ENCODE assay signal across 25 cellular contexts in genomic region chr7:114864278-114864677, GRCh38. TPM values are rescaled to one million over a fixed set of nuclear protein-coding genes. Genes with fewer than 3 reads are reported as not detected.
DNase-seq lines count a peak whose midpoint lies in the region; ATAC-seq and TF ChIP-seq lines count a peak whose summit lies in the region.
"Had no signal": no experiment of that assay in that cellular context is flagged by ENCODE, and none has a peak within 500 bp of the region (broad histone marks: within the 10 kb centered on the region; RNA-seq: fewer than 3 reads in every experiment).

No MANE protein-coding gene starts in this region.

- no peak overlapping the region for H3K4me3 ChIP-seq in upper lobe of left lung
- H3K4me3 ChIP-seq: gastrocnemius medialis, lung, prostate gland had no signal

- DNase-seq in EH (ENCODE audit: low read depth) (peak; percentile 51), HS-5 (ENCODE audit: low read depth) (peak; percentile 24), amniotic epithelial cell (ENCODE audit: low read depth) (peak; percentile 3), iris pigment epithelial cell (ENCODE audit: low read depth) (peak; percentile 20), germinal center (ENCODE audit: low spot score) (no peak), upper lobe of left lung (no peak), NCI-H510A (lab: John Stamatoyannopoulos, UW) (no peak), GF-D8 (lab: John Stamatoyannopoulos, UW) (no peak)
- DNase-seq: activated naive CD4-positive, alpha-beta T cell treated with anti-CD3 and anti-CD28 coated beads for 36 hours; activated T-cell treated with anti-CD3 and anti-CD28 coated beads, Interleukin-2, amount 50 U/mL, for 48 hours; DMS153; gastrocnemius medialis; GOT3; NCI-H1048; NCI-H1930; NCI-H2227 treated with DMSO at 0.1 percent for 48 hours; NCI-H82; SIG-M5; small intestine; stimulated activated naive B cell treated with anti-CD40 and anti-IgM and Interleukin-4, amounts not matched to agents 10 μg/mL and 1 μg/mL and 100 μg/mL, for 72 hours; T-helper 1 cell had no signal

- H3K4me1 ChIP-seq in upper lobe of left lung = no peaks in the 10 kb centered on the region
- H3K4me1 ChIP-seq: gastrocnemius medialis, prostate gland had no signal

- no peaks in the 10 kb centered on the region for H3K27me3 ChIP-seq in upper lobe of left lung
- H3K27me3 ChIP-seq: gastrocnemius medialis had no signal

- H3K27ac ChIP-seq in upper lobe of left lung = no peak overlapping the region
- H3K27ac ChIP-seq: gastrocnemius medialis, KMS-11, prostate gland had no signal

- 81 to 90% methylated on average over 1 of the region's 1 CpG for WGBS in upper lobe of left lung, 2 donors

- TF ChIP-seq POLR2A in upper lobe of left lung (IDR thresholded peaks at IDR 0.05) = no peak

- H3K36me3 ChIP-seq in upper lobe of left lung = no peaks in the 10 kb centered on the region
- H3K36me3 ChIP-seq: gastrocnemius medialis, prostate gland had no signal

- no peak for TF ChIP-seq CTCF in upper lobe of left lung (IDR thresholded peaks at IDR 0.05)

- H3K9me3 ChIP-seq in upper lobe of left lung = no peaks in the 10 kb centered on the region
- H3K9me3 ChIP-seq: gastrocnemius medialis, prostate gland had no signal

- no peak for TF ChIP-seq EP300 in upper lobe of left lung (IDR thresholded peaks at IDR 0.05)

- no peak for ATAC-seq in upper lobe of left lung (ENCODE audit: low FRiP score in 2 of 2)
- ATAC-seq: gastrocnemius medialis; stimulated activated naive B cell treated with anti-CD40 and anti-IgM and Interleukin-4, amounts not matched to agents 10 μg/mL and 1 μg/mL and 100 μg/mL, for 72 hours had no signal

RNA-seq across cellular contexts. Expression of gene MDFIC, which starts 57.6 kb away (rescaled TPM):
- total RNA-seq in upper lobe of left lung = 10 to 100 TPM; 13.8 to 63.9 (median 31.8) TPM
- total RNA-seq: OCI-LY7 had no signal

Comparison
In these comparisons a context has a peak if more than half of its experiments do, and no peak if none do; other contexts are left out.
1. DNase-seq: peak in EH (single experiment), HS-5 (single experiment), amniotic epithelial cell (single experiment) and iris pigment epithelial cell (single experiment); none in germinal center (single experiment), upper lobe of left lung (0 of 2), NCI-H510A (single experiment) and GF-D8 (single experiment).